ENCODE assay signal across 8 cellular contexts in genomic region chr5:176007220-176007619, GRCh38. TPM values are rescaled to one million over a fixed set of nuclear protein-coding genes. Genes with fewer than 3 reads are reported as not detected.
DNase-seq lines count a peak whose midpoint lies in the region; ATAC-seq and TF ChIP-seq lines count a peak whose summit lies in the region.
"Not testable (repeated sequence)": the region's sequence is repeated elsewhere in the genome, so short reads cannot be mapped to it uniquely, and the experiment has no call there.

No MANE protein-coding gene starts in this region.

- not testable (repeated sequence) for TF ChIP-seq CTCF in activated CD8-positive, alpha-beta T cell treated with anti-CD3 and anti-CD28 coated beads for 36 hours (IDR thresholded peaks at IDR 0.05)

- H3K4me3 ChIP-seq in CD4-positive, alpha-beta memory T cell (ENCODE audit: low read length in 2 of 2), result not testable (repeated sequence)

- H3K27ac ChIP-seq in CD4-positive, alpha-beta memory T cell (ENCODE audit: low read depth, low read length), result not testable (repeated sequence)

- not testable (repeated sequence) for H3K9me3 ChIP-seq in CD4-positive, alpha-beta memory T cell (ENCODE audit: control insufficient read depth in 1 of 2, low read length in 2 of 2)

- intact Hi-C loops in CD4-positive, alpha-beta memory T cell (cut with micrococcal nuclease); activated CD8-positive, alpha-beta T cell treated with anti-CD3 and anti-CD28 coated beads for 36 hours (cut with micrococcal nuclease); activated T-helper 1 cell treated with anti-CD3 and anti-CD28 coated beads, Interleukin-12 subunit alpha, Interleukin-12 subunit beta, Interleukin-2, Interleukin-4 antibody, amounts not matched to agents 30 ng/mL and 10 ng/mL and 1 ng/mL, durations not matched to agents 14 hours and 24 hours and 36 hours (cut with micrococcal nuclease): not testable (repeated sequence)

- H3K27ac Mint-ChIP-seq in CD4-positive, alpha-beta memory T cell, result peak overlapping the region in 5 of 7 donors; percentile 46 to 88 (median 61)
- peak overlapping the region; percentile 72 for H3K27ac Mint-ChIP-seq in T-helper 1 cell treated with Interleukin-12 subunit alpha and Interleukin-12 subunit beta and Interleukin-4 antibody, amounts not matched to agents 30 μg/mL and 1 μg/mL, for 36 hours
- H3K27ac Mint-ChIP-seq in activated CD8-positive, alpha-beta T cell treated with anti-CD3 and anti-CD28 coated beads for 36 hours, result peak overlapping the region; percentile 89
- H3K27ac Mint-ChIP-seq in activated T-helper 1 cell treated with anti-CD3 and anti-CD28 coated beads, Interleukin-12 subunit alpha, Interleukin-12 subunit beta, Interleukin-2, Interleukin-4 antibody, amounts not matched to agents 30 ng/mL and 10 ng/mL and 1 ng/mL, durations not matched to agents 14 hours and 24 hours and 36 hours, result peak overlapping the region; percentile 65
- H3K27ac Mint-ChIP-seq in activated naive CD4-positive, alpha-beta T cell treated with anti-CD3 and anti-CD28 coated beads, Interleukin-2, amount 50 U/mL, for 72 hours, result peak overlapping the region; percentile 85 to 95
- peak overlapping the region in 2 of 6 donors; percentile 32 to 74 for H3K27ac Mint-ChIP-seq in naive B cell
- H3K27ac Mint-ChIP-seq in stimulated activated naive B cell treated with anti-CD40 and anti-IgM and Interleukin-4, amounts not matched to agents 10 μg/mL and 1 μg/mL and 100 μg/mL, for 72 hours, result not testable (repeated sequence)

- H3K9me3 Mint-ChIP-seq in CD4-positive, alpha-beta memory T cell; T-helper 1 cell treated with Interleukin-12 subunit alpha and Interleukin-12 subunit beta and Interleukin-4 antibody, amounts not matched to agents 30 μg/mL and 1 μg/mL, for 36 hours; activated CD8-positive, alpha-beta T cell treated with anti-CD3 and anti-CD28 coated beads for 36 hours; activated T-helper 1 cell treated with anti-CD3 and anti-CD28 coated beads, Interleukin-12 subunit alpha, Interleukin-12 subunit beta, Interleukin-2, Interleukin-4 antibody, amounts not matched to agents 30 ng/mL and 10 ng/mL and 1 ng/mL, durations not matched to agents 14 hours and 24 hours and 36 hours; activated naive CD4-positive, alpha-beta T cell treated with anti-CD3 and anti-CD28 coated beads, Interleukin-2, amount 50 U/mL, for 72 hours; naive B cell; stimulated activated naive B cell treated with anti-CD40 and anti-IgM and Interleukin-4, amounts not matched to agents 10 μg/mL and 1 μg/mL and 100 μg/mL, for 72 hours: not testable (repeated sequence)

- H3K4me1 ChIP-seq in CD4-positive, alpha-beta memory T cell (ENCODE audit: insufficient read depth, low read length), result not testable (repeated sequence)

- H3K27me3 ChIP-seq in CD4-positive, alpha-beta memory T cell (ENCODE audit: insufficient read depth, low read length), result not testable (repeated sequence)

- peaks cover 8 to 15% of the 10 kb centered on the region in 2 donors for H3K36me3 Mint-ChIP-seq in CD4-positive, alpha-beta memory T cell
- H3K36me3 Mint-ChIP-seq in T-helper 1 cell treated with Interleukin-12 subunit alpha and Interleukin-12 subunit beta and Interleukin-4 antibody, amounts not matched to agents 30 μg/mL and 1 μg/mL, for 36 hours (ENCODE audit: low read depth); activated CD8-positive, alpha-beta T cell treated with anti-CD3 and anti-CD28 coated beads for 36 hours (ENCODE audit: low read depth); activated T-helper 1 cell treated with anti-CD3 and anti-CD28 coated beads, Interleukin-12 subunit alpha, Interleukin-12 subunit beta, Interleukin-2, Interleukin-4 antibody, amounts not matched to agents 30 ng/mL and 10 ng/mL and 1 ng/mL, durations not matched to agents 14 hours and 24 hours and 36 hours (ENCODE audit: low read depth); activated naive CD4-positive, alpha-beta T cell treated with anti-CD3 and anti-CD28 coated beads, Interleukin-2, amount 50 U/mL, for 72 hours; naive B cell; stimulated activated naive B cell treated with anti-CD40 and anti-IgM and Interleukin-4, amounts not matched to agents 10 μg/mL and 1 μg/mL and 100 μg/mL, for 72 hours: not testable (repeated sequence)

- H3K4me1 Mint-ChIP-seq in CD4-positive, alpha-beta memory T cell, result peaks cover 9 to 21% (median 15%) of the 10 kb centered on the region in 4 donors
- H3K4me1 Mint-ChIP-seq in T-helper 1 cell treated with Interleukin-12 subunit alpha and Interleukin-12 subunit beta and Interleukin-4 antibody, amounts not matched to agents 30 μg/mL and 1 μg/mL, for 36 hours (ENCODE audit: low read depth), result peaks cover 13% of the 10 kb centered on the region
- H3K4me1 Mint-ChIP-seq in activated CD8-positive, alpha-beta T cell treated with anti-CD3 and anti-CD28 coated beads for 36 hours (ENCODE audit: low read depth), result peaks cover 12% of the 10 kb centered on the region
- H3K4me1 Mint-ChIP-seq in activated T-helper 1 cell treated with anti-CD3 and anti-CD28 coated beads, Interleukin-12 subunit alpha, Interleukin-12 subunit beta, Interleukin-2, Interleukin-4 antibody, amounts not matched to agents 30 ng/mL and 10 ng/mL and 1 ng/mL, durations not matched to agents 14 hours and 24 hours and 36 hours (ENCODE audit: low read depth), result peaks cover 16% of the 10 kb centered on the region
- peaks cover 5 to 12% (median 6%) of the 10 kb centered on the region in 3 donors for H3K4me1 Mint-ChIP-seq in naive B cell
- H3K4me1 Mint-ChIP-seq in stimulated activated naive B cell treated with anti-CD40 and anti-IgM and Interleukin-4, amounts not matched to agents 10 μg/mL and 1 μg/mL and 100 μg/mL, for 72 hours, result peaks cover 7 to 15% of the 10 kb centered on the region in 2 donors

- not testable (repeated sequence) for H3K36me3 ChIP-seq in CD4-positive, alpha-beta memory T cell (ENCODE audit: insufficient read depth, low read length)

- peak; percentile 48 for ATAC-seq in activated CD8-positive, alpha-beta T cell treated with anti-CD3 and anti-CD28 coated beads for 36 hours
- ATAC-seq in activated naive CD4-positive, alpha-beta T cell treated with anti-CD3 and anti-CD28 coated beads, Interleukin-2, amount 50 U/mL, for 72 hours, result not testable (repeated sequence)
- peak; percentile 55 to 72 for ATAC-seq in naive B cell (ENCODE audit: low read depth in 2 of 2)
- ATAC-seq in stimulated activated naive B cell treated with anti-CD40 and anti-IgM and Interleukin-4, amounts not matched to agents 10 μg/mL and 1 μg/mL and 100 μg/mL, for 72 hours (replicated peaks), result peak; percentile 36 to 48

- H3K27me3 Mint-ChIP-seq in CD4-positive, alpha-beta memory T cell; T-helper 1 cell treated with Interleukin-12 subunit alpha and Interleukin-12 subunit beta and Interleukin-4 antibody, amounts not matched to agents 30 μg/mL and 1 μg/mL, for 36 hours (ENCODE audit: low read depth); activated CD8-positive, alpha-beta T cell treated with anti-CD3 and anti-CD28 coated beads for 36 hours; activated T-helper 1 cell treated with anti-CD3 and anti-CD28 coated beads, Interleukin-12 subunit alpha, Interleukin-12 subunit beta, Interleukin-2, Interleukin-4 antibody, amounts not matched to agents 30 ng/mL and 10 ng/mL and 1 ng/mL, durations not matched to agents 14 hours and 24 hours and 36 hours (ENCODE audit: insufficient read depth); naive B cell: not testable (repeated sequence)
- H3K27me3 Mint-ChIP-seq in stimulated activated naive B cell treated with anti-CD40 and anti-IgM and Interleukin-4, amounts not matched to agents 10 μg/mL and 1 μg/mL and 100 μg/mL, for 72 hours, result peaks cover 9 to 13% of the 10 kb centered on the region in 2 donors

- POLR2A ChIA-PET in CD4-positive, alpha-beta memory T cell (lab: Charles Lee; ENCODE audit: partially characterized antibody); activated CD8-positive, alpha-beta T cell treated with anti-CD3 and anti-CD28 coated beads for 36 hours (lab: Charles Lee): not testable (repeated sequence)

- CTCF ChIA-PET in CD4-positive, alpha-beta memory T cell (lab: Charles Lee; ENCODE audit: partially characterized antibody); activated CD8-positive, alpha-beta T cell treated with anti-CD3 and anti-CD28 coated beads for 36 hours (lab: Charles Lee): not testable (repeated sequence)

- peak in 1 of 5 donors; percentile 22 for DNase-seq in CD4-positive, alpha-beta memory T cell
- not testable (repeated sequence) for DNase-seq in activated CD8-positive, alpha-beta T cell treated with anti-CD3 and anti-CD28 coated beads for 36 hours; activated T-helper 1 cell treated with anti-CD3 and anti-CD28 coated beads, Interleukin-12 subunit alpha, Interleukin-12 subunit beta, Interleukin-2, Interleukin-4 antibody, amounts not matched to agents 30 ng/mL and 10 ng/mL and 1 ng/mL, durations not matched to agents 14 hours and 24 hours and 36 hours (ENCODE audit: low spot score); activated naive CD4-positive, alpha-beta T cell treated with anti-CD3 and anti-CD28 coated beads, Interleukin-2, amount 50 U/mL, for 72 hours (ENCODE audit: low spot score in 2 of 2); naive B cell; stimulated activated naive B cell treated with anti-CD40 and anti-IgM and Interleukin-4, amounts not matched to agents 10 μg/mL and 1 μg/mL and 100 μg/mL, for 72 hours
- peak; percentile 9 for DNase-seq in central memory CD4-positive, alpha-beta T cell

- H3K4me3 Mint-ChIP-seq in CD4-positive, alpha-beta memory T cell, result peak overlapping the region in 7 of 8 donors; percentile 49 to 82 (median 74)
- peak overlapping the region; percentile 72 for H3K4me3 Mint-ChIP-seq in T-helper 1 cell treated with Interleukin-12 subunit alpha and Interleukin-12 subunit beta and Interleukin-4 antibody, amounts not matched to agents 30 μg/mL and 1 μg/mL, for 36 hours
- H3K4me3 Mint-ChIP-seq in activated CD8-positive, alpha-beta T cell treated with anti-CD3 and anti-CD28 coated beads for 36 hours, result peak overlapping the region; percentile 66
- H3K4me3 Mint-ChIP-seq in activated T-helper 1 cell treated with anti-CD3 and anti-CD28 coated beads, Interleukin-12 subunit alpha, Interleukin-12 subunit beta, Interleukin-2, Interleukin-4 antibody, amounts not matched to agents 30 ng/mL and 10 ng/mL and 1 ng/mL, durations not matched to agents 14 hours and 24 hours and 36 hours, result peak overlapping the region; percentile 72
- peak overlapping the region in 6 of 8 donors; percentile 1 to 66 (median 46) for H3K4me3 Mint-ChIP-seq in naive B cell
- peak overlapping the region in 1 of 2 donors; percentile 33 for H3K4me3 Mint-ChIP-seq in stimulated activated naive B cell treated with anti-CD40 and anti-IgM and Interleukin-4, amounts not matched to agents 10 μg/mL and 1 μg/mL and 100 μg/mL, for 72 hours

RNA-seq across cellular contexts. Expression of gene THOC3, which starts 39.1 kb away (rescaled TPM):
- 10 to 100 TPM; 79.0 to 96.7 TPM for total RNA-seq in CD4-positive, alpha-beta memory T cell
- 100 to 1,000 TPM; 138 to 142 TPM for polyA plus RNA-seq in CD4-positive, alpha-beta memory T cell
- total RNA-seq in activated CD8-positive, alpha-beta T cell treated with anti-CD3 and anti-CD28 coated beads for 36 hours, result 10 to 100 TPM; 67.3 to 71.5 TPM
- 94.2 and 100 TPM in 2 replicates for total RNA-seq in activated T-helper 1 cell treated with anti-CD3 and anti-CD28 coated beads, Interleukin-12 subunit alpha, Interleukin-12 subunit beta, Interleukin-2, Interleukin-4 antibody, amounts not matched to agents 30 ng/mL and 10 ng/mL and 1 ng/mL, durations not matched to agents 14 hours and 24 hours and 36 hours
- 100 to 1,000 TPM; 120 to 141 TPM for total RNA-seq in activated naive CD4-positive, alpha-beta T cell treated with anti-CD3 and anti-CD28 coated beads, Interleukin-2, amount 50 U/mL, for 72 hours
- 10 to 100 TPM; 59.7 to 90.7 (median 77.2) TPM for polyA plus RNA-seq in naive B cell (ENCODE audit: low read depth in 6 of 6)
